Comparison of ENCODE assay signal across 17 cellular contexts in genomic region chr7:23907012-23907411, GRCh38.
"Had no signal": no experiment of that assay in that cellular context is flagged by ENCODE, and none has a peak within 500 bp of the region (broad histone marks: within the 10 kb centered on the region; RNA-seq: fewer than 3 reads in every experiment).

No MANE protein-coding gene starts in this region.

- H3K27me3 ChIP-seq: adrenal gland, esophagus squamous epithelium, gastrocnemius medialis, ovary, stomach had no signal

- H3K27ac Mint-ChIP-seq: brain had no signal

- ATAC-seq: gastrocnemius medialis, left ventricle myocardium superior had no signal

- H3K9me3 Mint-ChIP-seq: brain had no signal

- H3K4me1 Mint-ChIP-seq: brain had no signal

- H3K4me1 ChIP-seq: adrenal gland, esophagus squamous epithelium, gastrocnemius medialis, stomach had no signal

- H3K4me3 ChIP-seq: adrenal gland, esophagus squamous epithelium, gastrocnemius medialis, ovary, stomach, thoracic aorta had no signal

- H3K27ac ChIP-seq: adrenal gland, esophagus squamous epithelium, gastrocnemius medialis, ovary, stomach, thoracic aorta had no signal

- H3K9me3 ChIP-seq: adrenal gland, esophagus squamous epithelium, gastrocnemius medialis, ovary, stomach, thoracic aorta had no signal

- DNase-seq: activated CD4-positive, CD25-positive, alpha-beta regulatory T cell; activated naive CD4-positive, alpha-beta T cell treated with anti-CD3 and anti-CD28 coated beads, Interleukin-2, amount 50 U/mL, for 16 hours; activated T-cell treated with anti-CD3 and anti-CD28 coated beads, Interleukin-2, amount 50 U/mL, for 1 hour; adrenal gland; cerebellar nuclear complex; dermis blood vessel endothelial cell; esophagus squamous epithelium; gastrocnemius medialis; left ventricle myocardium superior; mesendoderm; ovary; stimulated activated CD4-positive, alpha-beta T cell treated with anti-CD3 and anti-CD28 coated beads, Interleukin-15, amount 100 ng/mL, for 24 hours; stimulated activated CD4-positive, alpha-beta T cell treated with anti-CD3 and anti-CD28 coated beads, Interleukin-4, amount 100 ng/mL, for 24 hours; stomach; T-helper 2 cell had no signal

- H3K36me3 Mint-ChIP-seq: brain had no signal

- H3K4me3 Mint-ChIP-seq: brain had no signal

- H3K36me3 ChIP-seq: adrenal gland, esophagus squamous epithelium, gastrocnemius medialis, ovary, stomach, thoracic aorta had no signal
